ENCODE assay signal across 21 cellular contexts in the genomic region with DNA sequence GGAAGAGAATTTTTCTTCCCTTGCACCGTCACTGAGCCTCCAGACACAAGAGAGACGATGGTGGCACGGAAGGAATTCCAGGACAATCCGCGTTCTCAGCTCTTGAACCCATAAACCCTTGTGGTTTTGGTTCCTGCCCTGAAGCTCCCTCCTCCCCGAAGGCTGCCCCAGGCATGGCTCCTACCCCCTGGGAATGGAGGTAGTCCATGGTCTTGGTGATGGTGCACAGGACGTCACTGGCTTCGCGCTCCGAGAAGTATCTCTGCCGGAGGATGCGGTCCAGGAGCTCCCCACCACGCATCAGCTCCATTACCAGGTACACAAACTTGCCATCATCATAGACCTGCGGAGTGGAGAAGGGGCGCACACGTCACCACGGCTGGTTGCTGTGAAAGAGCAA. TPM values are rescaled to one million over a fixed set of nuclear protein-coding genes. Genes with fewer than 3 reads are reported as not detected.
DNase-seq lines count a peak whose midpoint lies in the region; ATAC-seq, FAIRE-seq and TF ChIP-seq lines count a peak whose summit lies in the region.
"Had no signal": no experiment of that assay in that cellular context is flagged by ENCODE, and none has a peak within 500 bp of the region (broad histone marks: within the 10 kb centered on the region; RNA-seq: fewer than 3 reads in every experiment).

No MANE protein-coding gene starts in this region.

- WGBS in HepG2 (ENCODE audit: low lambda C conversion rate): 66% methylated on average over 17 of the region's 17 CpGs
- 96% methylated on average over 6 of the region's 17 CpGs for WGBS in right lobe of liver (ENCODE audit: insufficient coverage, low coverage, low lambda C conversion rate, missing lambda C conversion rate)

- H3K4me1 Mint-ChIP-seq in endothelial cell (ENCODE audit: unreplicated experiment): no peaks in the 10 kb centered on the region
- peaks cover 6% of the 10 kb centered on the region for H3K4me1 Mint-ChIP-seq in nephron progenitor cell

- no peak for TF ChIP-seq CTCF in HepG2 (CRISPR knock-in tag; IDR thresholded peaks at IDR 0.05)
- no peak for TF ChIP-seq CTCF in right lobe of liver (IDR thresholded peaks at IDR 0.05)
- no peak for TF ChIP-seq CTCF in endothelial cell (IDR thresholded peaks at IDR 0.05; ENCODE audit: unreplicated experiment)
- TF ChIP-seq CTCF in nephron progenitor cell (IDR thresholded peaks at IDR 0.05): no peak

- H3K4me1 ChIP-seq in HepG2 (ENCODE audit: insufficient read depth, low read length) (no peaks in the 10 kb centered on the region), right lobe of liver (no peaks in the 10 kb centered on the region)
- H3K4me1 ChIP-seq: BE2C, Caco-2, HAP-1 had no signal

- POLR2A ChIA-PET in HepG2 (lab: Yijun Ruan, JAX): no interaction called here

- H3K4me3 Mint-ChIP-seq in endothelial cell (ENCODE audit: unreplicated experiment): peak overlapping the region; percentile 78
- H3K4me3 Mint-ChIP-seq in nephron progenitor cell: no peak overlapping the region
- H3K4me3 Mint-ChIP-seq: CD4-positive, alpha-beta T cell had no signal

- H3K9ac ChIP-seq in HepG2 (ENCODE audit: insufficient read depth, low read depth, low read length): no peak overlapping the region
- H3K9ac ChIP-seq: GM23248 had no signal

- H3K27me3 ChIP-seq in HepG2 (ENCODE audit: control insufficient read depth in 1 of 2, insufficient read depth in 2 of 2, low read length in 2 of 2): peaks cover 0 to 36% of the 10 kb centered on the region in 2 experiments; a peak in 3 of 5 replicates
- H3K27me3 ChIP-seq in right lobe of liver: no peaks in the 10 kb centered on the region
- H3K27me3 ChIP-seq: BE2C had no signal

- TF ChIP-seq POLR2A in HepG2 (IDR thresholded peaks at IDR 0.05; ENCODE audit: insufficient read depth in 1 of 2, low read depth in 2 of 2, low read length in 2 of 2) (no peak), right lobe of liver (IDR thresholded peaks at IDR 0.05) (no peak)

- no peak for TF ChIP-seq EP300 in HepG2 (IDR thresholded peaks at IDR 0.05; ENCODE audit: low read depth in 2 of 2, low read length in 2 of 2)
- TF ChIP-seq EP300 in HepG2 (CRISPR knock-in tag; IDR thresholded peaks at IDR 0.05; ENCODE audit: borderline replicate concordance): no peak

- CTCF ChIA-PET in HepG2 (lab: Yijun Ruan, JAX; ENCODE audit: low intra/inter-chr PET ratio, low total read pairs): no interaction called here

- H3K27ac Mint-ChIP-seq in endothelial cell (ENCODE audit: unreplicated experiment) (no peak overlapping the region), nephron progenitor cell (no peak overlapping the region)
- H3K27ac Mint-ChIP-seq: CD4-positive, alpha-beta T cell had no signal

- no peaks in the 10 kb centered on the region for H3K36me3 ChIP-seq in HepG2 (replicated peaks in 1 of 2; ENCODE audit: control insufficient read depth in 1 of 2, insufficient read depth in 2 of 2, low read length in 2 of 2)
- H3K36me3 ChIP-seq in right lobe of liver: no peaks in the 10 kb centered on the region

- in situ Hi-C loops in HepG2 (cut with HindIII; ENCODE audit: extremely low pct_ligation_motif_present, low pct_unique_long_range_greater_than_20kb): no loop called here

- peaks cover 6% of the 10 kb centered on the region for H3K27me3 Mint-ChIP-seq in endothelial cell (ENCODE audit: unreplicated experiment)
- H3K27me3 Mint-ChIP-seq in nephron progenitor cell (ENCODE audit: low read depth, poor library complexity): no peaks in the 10 kb centered on the region
- H3K27me3 Mint-ChIP-seq: CD4-positive, alpha-beta T cell had no signal

- H3K4me2 ChIP-seq in HepG2 (ENCODE audit: low read depth, low read length): no peak overlapping the region

- intact Hi-C loops in HepG2 (cut with micrococcal nuclease; ENCODE audit: unreplicated experiment) (no loop called here), right lobe of liver (cut with DNase I) (no loop called here)

- no peaks in the 10 kb centered on the region for H4K20me1 ChIP-seq in HepG2 (ENCODE audit: insufficient read depth, low read length)

- DNase-seq in HepG2 (ENCODE audit: low spot score) (no peak), right lobe of liver (no peak), endothelial cell (ENCODE audit: low spot score) (no peak), mesenteric fat pad (ENCODE audit: low spot score) (peak; percentile 39), DMS114 treated with DMSO at 0.1 percent for 48 hours (lab: John Stamatoyannopoulos, UW; ENCODE audit: unreplicated experiment) (no peak), cortex of kidney (lab: John Stamatoyannopoulos, UW) (no peak), nephron progenitor cell (no peak)
- DNase-seq: ACHN; BE2C; C1 segment of cervical spinal cord; CD4-positive, alpha-beta T cell; DMS153; DMS79; GDM1; GM23248 had no signal

- H3K36me3 Mint-ChIP-seq in endothelial cell (ENCODE audit: low read depth, unreplicated experiment) (peaks cover 29% of the 10 kb centered on the region), nephron progenitor cell (ENCODE audit: low read depth) (peaks cover 19% of the 10 kb centered on the region)

- H3K79me2 ChIP-seq in HepG2 (ENCODE audit: insufficient read depth, low read length): no peaks in the 10 kb centered on the region

- no peak for FAIRE-seq in HepG2 (lab: Jason Lieb, UNC)
- FAIRE-seq: A204.1, D721Med, GM12892, GM18507 had no signal

- H3K4me3 ChIP-seq in HepG2 (replicated peaks in 1 of 3; ENCODE audit: insufficient read depth in 1 of 3, low read depth in 2 of 3, low read length in 3 of 3) (no peak overlapping the region), right lobe of liver (no peak overlapping the region)
- H3K4me3 ChIP-seq: GM23248, HAP-1 had no signal

- no peaks in the 10 kb centered on the region for H3K9me3 ChIP-seq in HepG2 (ENCODE audit: low read length)
- no peaks in the 10 kb centered on the region for H3K9me3 ChIP-seq in right lobe of liver
- H3K9me3 ChIP-seq: BE2C, Caco-2, HAP-1 had no signal

- BruUV-seq in HepG2 (replicated peaks; lab: Mats Ljungman, UMichigan): no TSS peak

- no peaks in the 10 kb centered on the region for H3K9me3 Mint-ChIP-seq in endothelial cell (ENCODE audit: unreplicated experiment)
- H3K9me3 Mint-ChIP-seq in nephron progenitor cell: peaks cover 7% of the 10 kb centered on the region
- H3K9me3 Mint-ChIP-seq: CD4-positive, alpha-beta T cell had no signal

- ATAC-seq in HepG2 (no peak), right lobe of liver (no peak)

- TF ChIP-seq RAD21 in HepG2 (CRISPR knock-in tag; IDR thresholded peaks at IDR 0.05): no peak

- no peak overlapping the region for H2AFZ ChIP-seq in HepG2 (ENCODE audit: low read length)
- H2AFZ ChIP-seq: GM23248 had no signal

- no peak overlapping the region for H3K27ac ChIP-seq in HepG2 (ENCODE audit: extremely low read length, insufficient read depth, low read length)
- H3K27ac ChIP-seq in right lobe of liver: no peak overlapping the region
- H3K27ac ChIP-seq: GM23248 had no signal

TF ChIP-seq in HepG2, 621 proteins besides CTCF, POLR2A, EP300 and RAD21 (continues in another document):
- TF ChIP-seq ZZZ3 (CRISPR knock-in tag; IDR thresholded peaks at IDR 0.05; ENCODE audit: borderline replicate concordance): no peak
- TF ChIP-seq, protein P1, sequence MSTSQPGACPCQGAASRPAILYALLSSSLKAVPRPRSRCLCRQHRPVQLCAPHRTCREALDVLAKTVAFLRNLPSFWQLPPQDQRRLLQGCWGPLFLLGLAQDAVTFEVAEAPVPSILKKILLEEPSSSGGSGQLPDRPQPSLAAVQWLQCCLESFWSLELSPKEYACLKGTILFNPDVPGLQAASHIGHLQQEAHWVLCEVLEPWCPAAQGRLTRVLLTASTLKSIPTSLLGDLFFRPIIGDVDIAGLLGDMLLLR (CRISPR knock-in tag; IDR thresholded peaks at IDR 0.05): no peak
- no peak for TF ChIP-seq ZNF160 (CRISPR knock-in tag; IDR thresholded peaks at IDR 0.05)
- TF ChIP-seq ZNF782 (CRISPR knock-in tag; IDR thresholded peaks at IDR 0.05; ENCODE audit: borderline replicate concordance): no peak
- no peak for TF ChIP-seq BRF2 (CRISPR knock-in tag; IDR thresholded peaks at IDR 0.05)

RNA-seq across cellular contexts. Expression of gene MPC1, which starts 47.5 kb away (rescaled TPM):
- total RNA-seq in HepG2 (2016; rRNA removed; fragmentation: Illumina TruSeq; extraction: Trizol) (214 and 289 TPM in 2 replicates), right lobe of liver (100 to 1,000 TPM; 102 to 298 (median 180) TPM), endothelial cell (ENCODE audit: unreplicated experiment) (23.7 TPM), mesenteric fat pad (49.1 TPM)
- 81.3 and 95.3 TPM in 2 replicates for total RNA-seq in HepG2 (2016; cell fraction: cytosol; rRNA removed; fragmentation: Illumina TruSeq; extraction: Trizol; ENCODE audit: low read depth)
- total RNA-seq in HepG2 (2016; cell fraction: insoluble cytoplasmic fraction; rRNA removed; fragmentation: Illumina TruSeq; extraction: Trizol): 218 and 286 TPM in 2 replicates
- total RNA-seq in HepG2 (2016; cell fraction: membrane; rRNA removed; fragmentation: Illumina TruSeq; extraction: Trizol): 145 and 164 TPM in 2 replicates
- total RNA-seq in HepG2 (2016; cell fraction: nucleus; rRNA removed; fragmentation: Illumina TruSeq; extraction: Trizol): 93.1 and 102 TPM in 2 replicates
- 168 and 189 TPM in 2 replicates for polyA plus RNA-seq in HepG2 (2011; rRNA removed)
- 191 and 239 TPM in 2 replicates for polyA plus RNA-seq in HepG2 (2011; cell fraction: cytosol; rRNA removed)
- polyA plus RNA-seq in HepG2 (2011; cell fraction: nucleus; rRNA removed): 59.3 and 82.2 TPM in 2 replicates
- polyA plus RNA-seq in HepG2 (2012): 136 and 137 TPM in 2 replicates
- polyA plus RNA-seq in HepG2 (2016; cell fraction: cytosol; fragmentation: Illumina TruSeq; extraction: Trizol; ENCODE audit: low read depth): 98.8 and 128 TPM in 2 replicates
- polyA plus RNA-seq in HepG2 (2016; cell fraction: insoluble cytoplasmic fraction; fragmentation: Illumina TruSeq; extraction: Trizol; ENCODE audit: low read depth): 328 and 353 TPM in 2 replicates
- 150 and 186 TPM in 2 replicates for polyA plus RNA-seq in HepG2 (2016; cell fraction: membrane; fragmentation: Illumina TruSeq; extraction: Trizol; ENCODE audit: low read depth)
- polyA plus RNA-seq in HepG2 (2016; cell fraction: nucleus; fragmentation: Illumina TruSeq; extraction: Trizol; ENCODE audit: insufficient read depth, low read depth): 207 and 211 TPM in 2 replicates
- 5.6 and 40.9 TPM in 2 replicates for polyA minus RNA-seq in HepG2 (2011; rRNA and poly(A)+ RNA removed; ENCODE audit: low replicate concordance)
- 51.6 and 57.8 TPM in 2 replicates for polyA minus RNA-seq in HepG2 (2011; cell fraction: cytosol; rRNA and poly(A)+ RNA removed)
- 27.4 and 41.9 TPM in 2 replicates for polyA minus RNA-seq in HepG2 (2011; cell fraction: nucleus; rRNA and poly(A)+ RNA removed)
